ENCODE assay signal across 8 cellular contexts in genomic region chr12:80837342-80837978, GRCh38.
DNase-seq lines count a peak whose midpoint lies in the region; ATAC-seq and TF ChIP-seq lines count a peak whose summit lies in the region.

No MANE protein-coding gene starts in this region.

- H2BK20ac ChIP-seq in IMR-90 (ENCODE audit: low read depth, low read length), result no peak overlapping the region

- H3K27ac ChIP-seq in IMR-90 (ENCODE audit: insufficient read depth, low read length) (no peak overlapping the region), gastroesophageal sphincter (no peak overlapping the region)

- 0% methylated on average over 1 of the region's 5 CpGs; no CpG with 5 or more reads in 1 of the 2 experiments for WGBS in IMR-90 (ENCODE audit: extremely low coverage in 2 of 2, insufficient read length in 1 of 2), 2 experiments
- WGBS in gastroesophageal sphincter (ENCODE audit: low coverage in 1 of 2), 2 donors, result 37% methylated on average over 5 of the region's 5 CpGs

- no peak for TF ChIP-seq EP300 in gastroesophageal sphincter (IDR thresholded peaks at IDR 0.05)

- no peaks in the 10 kb centered on the region for H4K20me1 ChIP-seq in IMR-90 (ENCODE audit: insufficient read depth, low read length)

- intact Hi-C loops in IMR-90 (cut with micrococcal nuclease), result loop anchor here (1.0 to 10.0 kb wide), 3 partner anchors 103 to 417 kb away; no protein-coding TSS in a partner anchor

- H2AK9ac ChIP-seq in IMR-90 (replicated peaks; ENCODE audit: low read depth, low read length, poor library complexity), result no peak overlapping the region

- H3K4me3 ChIP-seq in IMR-90 (ENCODE audit: insufficient read depth, low read depth, low read length), result no peak overlapping the region
- no peak overlapping the region for H3K4me3 ChIP-seq in gastroesophageal sphincter

- no peak for TF ChIP-seq POLR2A in IMR-90 (IDR thresholded peaks at IDR 0.05; ENCODE audit: low read depth, low read length)
- TF ChIP-seq POLR2A in gastroesophageal sphincter (IDR thresholded peaks at IDR 0.05), result no peak

- DNase-seq in COR-L47 (lab: John Stamatoyannopoulos, UW) (peak; percentile 63), IMR-90 (peak; percentile 76), RPMI8226 (peak; percentile 50), putamen (ENCODE audit: low spot score) (peak; percentile 34), SKM-1 (lab: John Stamatoyannopoulos, UW; ENCODE audit: unreplicated experiment) (no peak)
- no peak for DNase-seq in stimulated activated CD4-positive, alpha-beta T cell treated with anti-CD3 and anti-CD28 coated beads, Interleukin-4, amount 100 ng/mL, for 24 hours

- POLR2A ChIA-PET in IMR-90 (lab: Charles Lee; ENCODE audit: unreplicated experiment), result no interaction called here

- CTCF ChIA-PET in IMR-90 (lab: Yijun Ruan, JAX), result interaction anchor here (0.5 to 1.4 kb wide), 16 partner anchors 9 to 567 kb away, joined by 3 to 12 read pairs (median 4); no protein-coding TSS in a partner anchor

- H2BK120ac ChIP-seq in IMR-90 (ENCODE audit: low read depth, low read length), result no peak overlapping the region

- no peak overlapping the region for H2BK5ac ChIP-seq in IMR-90 (ENCODE audit: low read depth, low read length, poor library complexity, severe bottlenecking)

- no peak overlapping the region for H3K56ac ChIP-seq in IMR-90 (ENCODE audit: extremely low read depth, insufficient read depth, low read length)

- H3K4me1 ChIP-seq in IMR-90 (ENCODE audit: control insufficient read depth, insufficient read depth, low read length) (peaks cover 7% of the 10 kb centered on the region), gastroesophageal sphincter (peaks cover 0 to 29% (median 2%) of the 10 kb centered on the region in 3 donors)

- H2AK5ac ChIP-seq in IMR-90 (ENCODE audit: low read depth, low read length), result no peak overlapping the region

- H2AFZ ChIP-seq in IMR-90 (replicated peaks; ENCODE audit: low read length, poor library complexity), result no peak overlapping the region

- H4K91ac ChIP-seq in IMR-90 (ENCODE audit: insufficient read depth, low read depth, low read length), result no peak overlapping the region

- TF ChIP-seq RAD21 in IMR-90 (IDR thresholded peaks at IDR 0.05; ENCODE audit: low read length), result peak; percentile 69

- dilution Hi-C loops in IMR-90 (cut with HindIII; ENCODE audit: low sequenced_read_pairs, unreplicated experiment), result no loop called here

- BruUV-seq in IMR-90 (replicated peaks; lab: Mats Ljungman, UMichigan), result no TSS peak

- no peaks in the 10 kb centered on the region for H3K27me3 ChIP-seq in IMR-90 (ENCODE audit: control insufficient read depth, insufficient read depth, low read length)
- no peaks in the 10 kb centered on the region for H3K27me3 ChIP-seq in gastroesophageal sphincter

- H3K18ac ChIP-seq in IMR-90 (ENCODE audit: low read depth, low read length), result no peak overlapping the region

- H4K5ac ChIP-seq in IMR-90 (ENCODE audit: low read depth, low read length), result no peak overlapping the region

- H3K9me1 ChIP-seq in IMR-90 (ENCODE audit: insufficient read depth, low read length), result no peaks in the 10 kb centered on the region

- H3K14ac ChIP-seq in IMR-90 (replicated peaks; ENCODE audit: low read depth, low read length), result no peak overlapping the region

- TF ChIP-seq CTCF in IMR-90 (conservative IDR thresholded peaks at IDR 0.05; ENCODE audit: low read depth, low read length) (peak; percentile 80), gastroesophageal sphincter (IDR thresholded peaks at IDR 0.05) (peak; percentile 38 to 67 (median 46))

- no peak overlapping the region for H3K4ac ChIP-seq in IMR-90 (ENCODE audit: low read depth, low read length)

- H3K4me2 ChIP-seq in IMR-90 (ENCODE audit: low read depth, low read length), result no peak overlapping the region

- no peak overlapping the region for H4K8ac ChIP-seq in IMR-90 (ENCODE audit: low read depth in 2 of 2, low read length in 2 of 2)

- peak; percentile 44 for ATAC-seq in GM21515 (IDR thresholded peaks at IDR 0.05; ENCODE audit: unreplicated experiment)
- ATAC-seq in IMR-90 (ENCODE audit: low read depth), result peak; percentile 92
- no peak for ATAC-seq in gastroesophageal sphincter

- no peaks in the 10 kb centered on the region for H3K79me1 ChIP-seq in IMR-90 (ENCODE audit: low read depth in 1 of 2, low read length in 2 of 2)

- in situ Hi-C loops in IMR-90 (cut with MboI; ENCODE audit: low sequenced_read_pairs), result no loop called here

- H3K9me3 ChIP-seq in IMR-90 (ENCODE audit: control insufficient read depth, insufficient read depth, low read length) (no peaks in the 10 kb centered on the region), gastroesophageal sphincter (no peaks in the 10 kb centered on the region)

- no peak overlapping the region for H3K23ac ChIP-seq in IMR-90 (ENCODE audit: low read depth, low read length)

- H2BK15ac ChIP-seq in IMR-90 (ENCODE audit: low read depth, low read length), result no peak overlapping the region

- no peak overlapping the region for H3K9ac ChIP-seq in IMR-90 (ENCODE audit: low read depth, low read length)

- H3K36me3 ChIP-seq in IMR-90 (ENCODE audit: control insufficient read depth, insufficient read depth, low read length) (no peaks in the 10 kb centered on the region), gastroesophageal sphincter (no peaks in the 10 kb centered on the region)

TF ChIP-seq in IMR-90, 13 proteins besides CTCF, POLR2A, EP300 and RAD21:
- TF ChIP-seq SMC3 (IDR thresholded peaks at IDR 0.05; ENCODE audit: low read depth, low read length) (peak; percentile 52), RFX5 (IDR thresholded peaks at IDR 0.05; ENCODE audit: low read depth, low read length) (no peak)

Comparison
In these comparisons a context has a peak if more than half of its experiments do, and no peak if none do; other contexts are left out.
1. DNase-seq: peak in COR-L47 (single experiment), IMR-90 (single experiment), RPMI8226 (single experiment) and putamen (single experiment); none in SKM-1 (single experiment) and stimulated activated CD4-positive, alpha-beta T cell treated with anti-CD3 and anti-CD28 coated beads, Interleukin-4, amount 100 ng/mL, for 24 hours (single experiment).